In genomic region chr14:87863047-87863446, GRCh38 we compare ENCODE assay signal across 21 cellular contexts.
A peak's percentile ranks its signal among the peaks of the same experiment; 100 is the strongest.
DNase-seq lines count a peak whose midpoint lies in the region; ATAC-seq, FAIRE-seq and TF ChIP-seq lines count a peak whose summit lies in the region.
"Had no signal": no experiment of that assay in that cellular context is flagged by ENCODE, and none has a peak within 500 bp of the region (broad histone marks: within the 10 kb centered on the region; RNA-seq: fewer than 3 reads in every experiment).

No MANE protein-coding gene starts in this region.

- no peaks in the 10 kb centered on the region for H3K9me3 Mint-ChIP-seq in MCF 10A (ENCODE audit: unreplicated experiment)
- H3K9me3 Mint-ChIP-seq in CD8-positive, alpha-beta T cell, result no peaks in the 10 kb centered on the region

- H3K36me3 Mint-ChIP-seq in MCF 10A (ENCODE audit: insufficient read depth, unreplicated experiment), result no peaks in the 10 kb centered on the region
- H3K36me3 Mint-ChIP-seq in CD8-positive, alpha-beta T cell, result no peaks in the 10 kb centered on the region

- H3K27me3 Mint-ChIP-seq in MCF 10A (ENCODE audit: insufficient read depth, unreplicated experiment), result no peaks in the 10 kb centered on the region
- peaks cover 4% of the 10 kb centered on the region for H3K27me3 Mint-ChIP-seq in CD8-positive, alpha-beta T cell (ENCODE audit: low read depth)

- DNase-seq in mammary epithelial cell, result peak; percentile 90
- DNase-seq in MCF 10A (ENCODE audit: unreplicated experiment), result no peak
- peak; percentile 75 for DNase-seq in bronchial epithelial cell (ENCODE audit: low read depth)
- DNase-seq in keratinocyte (ENCODE audit: low read depth, low spot score), result peak; percentile 17
- DNase-seq in HCEC 1CT, result no peak
- DNase-seq in CD8-positive, alpha-beta T cell, result no peak
- DNase-seq in vagina (ENCODE audit: extremely low spot score in 2 of 2), result no peak
- DNase-seq: AML-193; CD4-positive, alpha-beta T cell; DMS153; DMS79; GDM1; HFFc6 had no signal

- ATAC-seq in CD8-positive, alpha-beta T cell, result no peak
- ATAC-seq: A549, GM23338, HCT116 had no signal

- H3K79me2 ChIP-seq in mammary epithelial cell (ENCODE audit: insufficient read depth, low read length) (no peaks in the 10 kb centered on the region), keratinocyte (ENCODE audit: control insufficient read depth, insufficient read depth, low read length) (no peaks in the 10 kb centered on the region)

- H3K9me3 ChIP-seq in mammary epithelial cell (replicated peaks; ENCODE audit: insufficient read depth, low read length) (no peaks in the 10 kb centered on the region), keratinocyte (ENCODE audit: control insufficient read depth, low read depth, low read length) (no peaks in the 10 kb centered on the region), vagina (no peaks in the 10 kb centered on the region)
- no peaks in the 10 kb centered on the region for H3K9me3 ChIP-seq in CD8-positive, alpha-beta T cell (ENCODE audit: low read length)
- H3K9me3 ChIP-seq: A549 had no signal

- peak overlapping the region; percentile 2 for H3K9ac ChIP-seq in mammary epithelial cell (ENCODE audit: insufficient read depth, low read length)
- no peak overlapping the region for H3K9ac ChIP-seq in keratinocyte (ENCODE audit: control insufficient read depth, extremely low read depth, insufficient read depth, low read length)

- H3K27me3 ChIP-seq in mammary epithelial cell (ENCODE audit: insufficient read depth, low read length) (no peaks in the 10 kb centered on the region), bronchial epithelial cell (ENCODE audit: control insufficient read depth, insufficient read depth, low read length) (no peaks in the 10 kb centered on the region), keratinocyte (ENCODE audit: control insufficient read depth, extremely low read depth, insufficient read depth, low read length) (no peaks in the 10 kb centered on the region), vagina (no peaks in the 10 kb centered on the region)
- H3K27me3 ChIP-seq in CD8-positive, alpha-beta T cell (ENCODE audit: insufficient read depth, low read length), result no peaks in the 10 kb centered on the region

- peaks cover 9% of the 10 kb centered on the region for H3K4me1 Mint-ChIP-seq in MCF 10A (ENCODE audit: insufficient read depth, unreplicated experiment)
- no peaks in the 10 kb centered on the region for H3K4me1 Mint-ChIP-seq in CD8-positive, alpha-beta T cell (ENCODE audit: low read depth)
- H3K4me1 Mint-ChIP-seq: GM23338 had no signal

- intact Hi-C loops in mammary epithelial cell (cut with micrococcal nuclease), result loop anchor here (10.0 kb wide), 1 partner anchor 728 kb away; no protein-coding TSS in a partner anchor
- intact Hi-C loops in MCF 10A (cut with micrococcal nuclease), result no loop called here
- intact Hi-C loops in CD8-positive, alpha-beta T cell (cut with DNase I, micrococcal nuclease), result no loop called here
- intact Hi-C loops in vagina (cut with DNase I), result no loop called here

- 0% methylated on average over 3 of the region's 3 CpGs for WGBS in mammary epithelial cell (ENCODE audit: low coverage, missing lambda C conversion rate)

- no peaks in the 10 kb centered on the region for H3K9me1 ChIP-seq in keratinocyte (ENCODE audit: control insufficient read depth, extremely low read depth, insufficient read depth, low read length)

- POLR2A ChIA-PET in MCF 10A (lab: Yijun Ruan, JAX), result no interaction called here
- POLR2A ChIA-PET in CD8-positive, alpha-beta T cell (lab: Charles Lee), result no interaction called here

- TF ChIP-seq CTCF in mammary epithelial cell (conservative IDR thresholded peaks at IDR 0.05 in 1 of 2, IDR thresholded peaks at IDR 0.05 in 1 of 2; ENCODE audit: extremely low read depth in 1 of 2, insufficient read depth in 1 of 2, low read depth in 1 of 2, low read length in 2 of 2) (no peak), MCF 10A (IDR thresholded peaks at IDR 0.05; ENCODE audit: unreplicated experiment) (no peak), bronchial epithelial cell (IDR thresholded peaks at IDR 0.05; ENCODE audit: insufficient read depth, low read length, severe bottlenecking) (no peak), keratinocyte (optimal IDR thresholded peaks at IDR 0.05 in 1 of 3, IDR thresholded peaks at IDR 0.05 in 1 of 3, conservative IDR thresholded peaks at IDR 0.05 in 1 of 3; ENCODE audit: extremely low read depth in 1 of 3, insufficient read depth in 2 of 3, low read length in 3 of 3) (no peak), vagina (IDR thresholded peaks at IDR 0.05) (no peak)
- TF ChIP-seq CTCF in CD8-positive, alpha-beta T cell (IDR thresholded peaks at IDR 0.05), result no peak

- H4K20me1 ChIP-seq in mammary epithelial cell (ENCODE audit: insufficient read depth, low read length), result no peaks in the 10 kb centered on the region
- H4K20me1 ChIP-seq in keratinocyte (ENCODE audit: control insufficient read depth, extremely low read depth, insufficient read depth, low read length), result no peaks in the 10 kb centered on the region

- H2AFZ ChIP-seq in mammary epithelial cell (ENCODE audit: low read depth, low read length) (peak overlapping the region; percentile 71), keratinocyte (ENCODE audit: control insufficient read depth, low read length) (no peak overlapping the region)
- H2AFZ ChIP-seq: GM23338 had no signal

- no peaks in the 10 kb centered on the region for H3K36me3 ChIP-seq in mammary epithelial cell (ENCODE audit: insufficient read depth, low read length)
- H3K36me3 ChIP-seq in bronchial epithelial cell (ENCODE audit: control insufficient read depth, insufficient read depth, low read length), result no peaks in the 10 kb centered on the region
- H3K36me3 ChIP-seq in keratinocyte (ENCODE audit: control insufficient read depth in 2 of 2, extremely low read depth in 1 of 2, insufficient read depth in 2 of 2, low read length in 2 of 2), result no peaks in the 10 kb centered on the region
- no peaks in the 10 kb centered on the region for H3K36me3 ChIP-seq in CD8-positive, alpha-beta T cell (ENCODE audit: insufficient read depth, low read length)
- no peaks in the 10 kb centered on the region for H3K36me3 ChIP-seq in vagina

- peak overlapping the region; percentile 65 for H3K4me2 ChIP-seq in mammary epithelial cell (ENCODE audit: insufficient read depth, low read depth, low read length)
- no peak overlapping the region for H3K4me2 ChIP-seq in keratinocyte (ENCODE audit: control insufficient read depth, extremely low read depth, insufficient read depth, low read depth, low read length)
- H3K4me2 ChIP-seq: A549, GM23338 had no signal

- BruUV-seq in mammary epithelial cell (replicated peaks; lab: Mats Ljungman, UMichigan) (no TSS peak), MCF 10A (replicated peaks; lab: Mats Ljungman, UMichigan) (no TSS peak)

- peaks cover 31% of the 10 kb centered on the region for H3K4me1 ChIP-seq in mammary epithelial cell (ENCODE audit: insufficient read depth, low read length)
- no peaks in the 10 kb centered on the region for H3K4me1 ChIP-seq in keratinocyte (ENCODE audit: control insufficient read depth, extremely low read depth, insufficient read depth, low read length)
- H3K4me1 ChIP-seq in CD8-positive, alpha-beta T cell (ENCODE audit: insufficient read depth, low read length), result no peaks in the 10 kb centered on the region
- no peaks in the 10 kb centered on the region for H3K4me1 ChIP-seq in vagina
- H3K4me1 ChIP-seq: A549 had no signal

- no peak overlapping the region for H3K4me3 Mint-ChIP-seq in MCF 10A (ENCODE audit: unreplicated experiment)
- H3K4me3 Mint-ChIP-seq in CD8-positive, alpha-beta T cell, result no peak overlapping the region
- H3K4me3 Mint-ChIP-seq: CD4-positive, alpha-beta T cell; GM23338; HFFc6 had no signal

- H3K4me3 ChIP-seq in mammary epithelial cell (replicated peaks in 1 of 3; ENCODE audit: insufficient read depth in 1 of 3, low read depth in 2 of 3, low read length in 3 of 3) (no peak overlapping the region), bronchial epithelial cell (ENCODE audit: low read depth, low read length) (no peak overlapping the region), keratinocyte (ENCODE audit: control insufficient read depth in 2 of 3, extremely low read depth in 1 of 3, insufficient read depth in 2 of 3, low read depth in 1 of 3, low read length in 3 of 3) (no peak overlapping the region), vagina (no peak overlapping the region)
- H3K4me3 ChIP-seq in CD8-positive, alpha-beta T cell (ENCODE audit: low read depth, low read length), result no peak overlapping the region
- H3K4me3 ChIP-seq: A549, GM23338 had no signal

- H3K27ac ChIP-seq in mammary epithelial cell (ENCODE audit: insufficient read depth, low read depth, low read length) (peak overlapping the region; percentile 59), keratinocyte (ENCODE audit: control insufficient read depth, insufficient read depth, low read length) (no peak overlapping the region), vagina (no peak overlapping the region)
- no peak overlapping the region for H3K27ac ChIP-seq in CD8-positive, alpha-beta T cell (ENCODE audit: low read depth, low read length)
- H3K27ac ChIP-seq: 22Rv1, A549, C4-2B had no signal

- dilution Hi-C loops in mammary epithelial cell (cut with HindIII; ENCODE audit: low sequenced_read_pairs) (no loop called here), keratinocyte (cut with MboI; ENCODE audit: extremely low pct_ligation_motif_present, low sequenced_read_pairs) (no loop called here)

- FAIRE-seq in bronchial epithelial cell (lab: Jason Lieb, UNC) (no peak), keratinocyte (lab: Jason Lieb, UNC) (no peak)
- FAIRE-seq: A549, GM12892, GM18507, H54 had no signal

- CTCF ChIA-PET in mammary epithelial cell (lab: Charles Lee; ENCODE audit: low non-redundant PET), result no interaction called here
- CTCF ChIA-PET in MCF 10A (lab: Yijun Ruan, JAX), result interaction anchor here (0.6 to 0.7 kb wide), 2 partner anchors 58 to 118 kb away, joined by 3 to 4 read pairs; no protein-coding TSS in a partner anchor
- CTCF ChIA-PET in CD8-positive, alpha-beta T cell (lab: Charles Lee), result no interaction called here

- in situ Hi-C loops in mammary epithelial cell (cut with MboI; ENCODE audit: low sequenced_read_pairs in 2 of 2), result loop anchor here in 1 of 2 donors (10.0 kb wide), 1 partner anchor 48 kb away; no protein-coding TSS in a partner anchor

- no peak for TF ChIP-seq POLR2A in vagina (IDR thresholded peaks at IDR 0.05)

- no peak overlapping the region for H3K27ac Mint-ChIP-seq in MCF 10A (ENCODE audit: low read depth, unreplicated experiment)
- H3K27ac Mint-ChIP-seq in CD8-positive, alpha-beta T cell, result no peak overlapping the region
- H3K27ac Mint-ChIP-seq: CD4-positive, alpha-beta T cell; GM23338; HFFc6 had no signal

Comparison
In these comparisons a context has a peak if more than half of its experiments do, and no peak if none do; other contexts are left out.
1. DNase-seq: peak in mammary epithelial cell (single experiment), bronchial epithelial cell (single experiment) and keratinocyte (single experiment); none in MCF 10A (single experiment), HCEC 1CT (single experiment), CD8-positive, alpha-beta T cell (0 of 7) and vagina (0 of 2).